In genomic region chr1:200588698-200589097, GRCh38 we compare ENCODE assay signal across 11 cellular contexts. TPM values are rescaled to one million over a fixed set of nuclear protein-coding genes. Genes with fewer than 3 reads are reported as not detected.
DNase-seq lines count a peak whose midpoint lies in the region; ATAC-seq and TF ChIP-seq lines count a peak whose summit lies in the region.
"Had no signal": no experiment of that assay in that cellular context is flagged by ENCODE, and none has a peak within 500 bp of the region (broad histone marks: within the 10 kb centered on the region; RNA-seq: fewer than 3 reads in every experiment).

No MANE protein-coding gene starts in this region.

- no peak overlapping the region for H3K27ac ChIP-seq in lung (ENCODE audit: low read depth in 1 of 2, low read length in 1 of 2)

- H3K27me3 ChIP-seq in lung (ENCODE audit: control insufficient read depth, insufficient read depth) (no peaks in the 10 kb centered on the region), HAP-1 (ENCODE audit: low read depth) (no peaks in the 10 kb centered on the region)

- DNase-seq in MV-4-11 (lab: John Stamatoyannopoulos, UW) (peak; percentile 41), lung (ENCODE audit: low spot score) (no peak), HAP-1 (ENCODE audit: low spot score in 2 of 2) (no peak), foreskin fibroblast (no peak), NCI-H69 (lab: John Stamatoyannopoulos, UW) (no peak)
- DNase-seq in activated CD8-positive, alpha-beta memory T cell treated with anti-CD3 and anti-CD28 coated beads for 24 hours, result no peak
- DNase-seq: activated CD4-positive, alpha-beta T cell treated with anti-CD3 and anti-CD28 coated beads, Interleukin-2, amount 10 ng/mL, durations not matched to agents 24 days and 14 days; NCI-H1105 had no signal

- TF ChIP-seq CTCF in lung (IDR thresholded peaks at IDR 0.05; ENCODE audit: control extremely low read depth, extremely low read depth) (no peak), foreskin fibroblast (IDR thresholded peaks at IDR 0.05; ENCODE audit: low read depth, low read length) (no peak)

- in situ Hi-C loops in HAP-1 (cut with MboI; ENCODE audit: low sequenced_read_pairs), result no loop called here

- H3K36me3 ChIP-seq in lung (ENCODE audit: control insufficient read depth in 2 of 2, insufficient read depth in 2 of 2, low read length in 2 of 2), result no peaks in the 10 kb centered on the region
- peaks cover 52% of the 10 kb centered on the region for H3K36me3 ChIP-seq in HAP-1 (replicated peaks)

- no peak overlapping the region for H3K4me3 ChIP-seq in lung
- no peak overlapping the region for H3K4me3 ChIP-seq in HAP-1
- H3K4me3 ChIP-seq in foreskin fibroblast (ENCODE audit: low read depth in 1 of 2, low read length in 2 of 2), result no peak overlapping the region

- H3K9me3 ChIP-seq in lung (ENCODE audit: control insufficient read depth in 2 of 2, insufficient read depth in 1 of 2, low read length in 1 of 2) (no peaks in the 10 kb centered on the region), HAP-1 (no peaks in the 10 kb centered on the region)

- no peaks in the 10 kb centered on the region for H3K4me1 ChIP-seq in lung (ENCODE audit: control insufficient read depth in 2 of 2, insufficient read depth in 2 of 2, low read length in 2 of 2)
- peaks cover 16% of the 10 kb centered on the region for H3K4me1 ChIP-seq in HAP-1

- ATAC-seq in GM18511 (IDR thresholded peaks at IDR 0.05; ENCODE audit: unreplicated experiment) (peak; percentile 76), GM21619 (IDR thresholded peaks at IDR 0.05; ENCODE audit: unreplicated experiment) (peak; percentile 75), lung (ENCODE audit: insufficient read depth, low FRiP score) (peak; percentile 69)
- ATAC-seq: HCT116 had no signal

RNA-seq across cellular contexts. Expression of gene KIF14, which starts 31.9 kb away (rescaled TPM):
- 1 to 10 TPM in 1 of 2 donors, under 1 TPM in 1; 0.34 to 2.5 TPM for total RNA-seq in lung
- polyA plus RNA-seq in lung, result under 1 TPM; 0.16 to 0.31 TPM
